In the genomic region with DNA sequence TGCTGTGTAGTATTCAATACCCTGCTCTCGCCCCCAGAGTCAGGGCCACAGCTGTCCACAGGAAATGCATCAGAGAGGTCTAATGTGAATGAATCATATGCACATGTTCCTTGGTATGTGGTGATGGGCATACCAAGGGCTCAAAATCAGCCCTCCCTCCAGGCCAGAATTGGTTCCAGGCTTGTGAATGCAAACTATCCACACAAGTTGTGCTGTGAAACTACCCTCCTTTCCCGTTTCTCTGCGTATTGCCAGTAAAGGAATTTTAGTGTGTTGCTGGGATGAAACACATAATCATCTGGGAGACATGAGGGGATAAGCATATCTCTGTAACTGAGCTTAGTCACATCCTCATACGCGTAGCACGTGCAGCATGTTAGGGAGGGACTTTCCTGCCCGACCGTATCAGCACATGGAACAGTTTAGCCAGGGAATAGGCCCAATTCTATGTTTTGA, we compare ENCODE assay signal across 14 cellular contexts. TPM values are rescaled to one million over a fixed set of nuclear protein-coding genes. Genes with fewer than 3 reads are reported as not detected.
DNase-seq lines count a peak whose midpoint lies in the region; ATAC-seq, FAIRE-seq and TF ChIP-seq lines count a peak whose summit lies in the region.
"Had no signal": no experiment of that assay in that cellular context is flagged by ENCODE, and none has a peak within 500 bp of the region (broad histone marks: within the 10 kb centered on the region; RNA-seq: fewer than 3 reads in every experiment).

No MANE protein-coding gene starts in this region.

- no TSS peak for BruUV-seq in HepG2 (replicated peaks; lab: Mats Ljungman, UMichigan)

- H4K20me1 ChIP-seq in HepG2 (ENCODE audit: insufficient read depth, low read length) (no peaks in the 10 kb centered on the region), hepatocyte (ENCODE audit: insufficient read depth, poor library complexity, severe bottlenecking) (no peaks in the 10 kb centered on the region)

- H3K79me2 ChIP-seq in HepG2 (ENCODE audit: insufficient read depth, low read length), result no peaks in the 10 kb centered on the region
- H3K79me2 ChIP-seq in hepatocyte, result no peaks in the 10 kb centered on the region

- DNase-seq in HepG2 (ENCODE audit: low spot score) (no peak), astrocyte of the spinal cord (ENCODE audit: low read depth, low spot score) (peak; percentile 96), hepatocyte (ENCODE audit: low spot score) (peak; percentile 64), hippocampal formation (lab: John Stamatoyannopoulos, UW) (no peak), amygdala (lab: John Stamatoyannopoulos, UW) (no peak), NCI-H82 (lab: John Stamatoyannopoulos, UW) (no peak)
- DNase-seq: activated CD8-positive, alpha-beta T cell treated with anti-CD3 and anti-CD28 coated beads, Interleukin-2, amount 10 ng/mL, durations not matched to agents 7 days and 5 days; left colon; NCI-H1092; PC-9 had no signal

- no peak for TF ChIP-seq POLR2A in HepG2 (IDR thresholded peaks at IDR 0.05; ENCODE audit: insufficient read depth in 1 of 2, low read depth in 2 of 2, low read length in 2 of 2)

- H2AFZ ChIP-seq in HepG2 (ENCODE audit: low read length) (no peak overlapping the region), hepatocyte (no peak overlapping the region)
- H2AFZ ChIP-seq: PC-9 had no signal

- no peak for ATAC-seq in HepG2
- no peak for ATAC-seq in GM21515 (IDR thresholded peaks at IDR 0.05; ENCODE audit: unreplicated experiment)
- ATAC-seq: activated CD8-positive, alpha-beta T cell treated with anti-CD3 and anti-CD28 coated beads, Interleukin-2, amount 10 ng/mL, durations not matched to agents 7 days and 5 days; left colon; stimulated activated effector memory CD8-positive, alpha-beta T cell treated with anti-CD3 and anti-CD28 coated beads, Interleukin-12 subunit alpha, Interleukin-12 subunit beta, amount 100 ng/mL, for 72 hours had no signal

- H3K9ac ChIP-seq in liver (ENCODE audit: low read depth in 1 of 2, low read length in 2 of 2) (no peak overlapping the region), HepG2 (ENCODE audit: insufficient read depth, low read depth, low read length) (no peak overlapping the region)

- no peak overlapping the region for H3K27ac ChIP-seq in liver (ENCODE audit: low read depth in 1 of 2, low read length in 2 of 2)
- H3K27ac ChIP-seq in HepG2 (ENCODE audit: extremely low read length, insufficient read depth, low read length), result no peak overlapping the region
- H3K27ac ChIP-seq in hepatocyte, result peak overlapping the region; percentile 82
- H3K27ac ChIP-seq: cardiac muscle cell, PC-9 had no signal

- H3K4me2 ChIP-seq in HepG2 (ENCODE audit: low read depth, low read length), result no peak overlapping the region
- H3K4me2 ChIP-seq in hepatocyte, result no peak overlapping the region
- H3K4me2 ChIP-seq: PC-9 had no signal

- POLR2A ChIA-PET in HepG2 (lab: Yijun Ruan, JAX), result no interaction called here

- in situ Hi-C loops in HepG2 (cut with HindIII; ENCODE audit: extremely low pct_ligation_motif_present, low pct_unique_long_range_greater_than_20kb), result no loop called here
- in situ Hi-C loops in astrocyte of the spinal cord (cut with HindIII; ENCODE audit: low sequenced_read_pairs), result no loop called here

- no peak for FAIRE-seq in HepG2 (lab: Jason Lieb, UNC)

- whole genome bisulfite sequencing in liver, result 79% methylated on average over 8 of the region's 8 CpGs
- 52% methylated on average over 8 of the region's 8 CpGs for WGBS in HepG2 (ENCODE audit: low lambda C conversion rate)
- 45% methylated on average over 8 of the region's 8 CpGs for WGBS in hepatocyte (ENCODE audit: low lambda C conversion rate, missing lambda C conversion rate)

- H3K9me2 ChIP-seq in hepatocyte (replicated peaks; ENCODE audit: insufficient read depth), result no peaks in the 10 kb centered on the region

- TF ChIP-seq CTCF in liver (IDR thresholded peaks at IDR 0.05; ENCODE audit: low read depth, low read length, missing input control) (no peak), HepG2 (CRISPR knock-in tag; IDR thresholded peaks at IDR 0.05) (no peak), astrocyte of the spinal cord (IDR thresholded peaks at IDR 0.05; ENCODE audit: low read depth, low read length) (no peak), hepatocyte (IDR thresholded peaks at IDR 0.05; ENCODE audit: poor library complexity) (no peak)

- H3K36me3 ChIP-seq in liver (ENCODE audit: control insufficient read depth in 4 of 4, insufficient read depth in 3 of 4, low read depth in 1 of 4, low read length in 3 of 4) (no peaks in the 10 kb centered on the region), HepG2 (replicated peaks in 1 of 2; ENCODE audit: control insufficient read depth in 1 of 2, insufficient read depth in 2 of 2, low read length in 2 of 2) (no peaks in the 10 kb centered on the region), hepatocyte (replicated peaks; ENCODE audit: insufficient read depth, low read depth) (no peaks in the 10 kb centered on the region)
- H3K36me3 ChIP-seq: cardiac muscle cell had no signal

- H3K4me3 ChIP-seq in liver (ENCODE audit: low read depth in 1 of 3, low read length in 3 of 3) (no peak overlapping the region), HepG2 (replicated peaks in 1 of 3; ENCODE audit: insufficient read depth in 1 of 3, low read depth in 2 of 3, low read length in 3 of 3) (no peak overlapping the region), astrocyte of the spinal cord (ENCODE audit: low read depth, low read length) (no peak overlapping the region), hepatocyte (no peak overlapping the region)
- H3K4me3 ChIP-seq: cardiac muscle cell, PC-9 had no signal

- TF ChIP-seq RAD21 in liver (IDR thresholded peaks at IDR 0.05), result no peak
- TF ChIP-seq RAD21 in HepG2 (CRISPR knock-in tag; IDR thresholded peaks at IDR 0.05), result no peak

- intact Hi-C loops in HepG2 (cut with micrococcal nuclease; ENCODE audit: unreplicated experiment), result no loop called here

- H3K9me3 ChIP-seq in liver (ENCODE audit: control insufficient read depth in 4 of 4, low read length in 3 of 4) (peaks cover 0 to 2% (median 0%) of the 10 kb centered on the region in 4 donors), HepG2 (ENCODE audit: low read length) (no peaks in the 10 kb centered on the region), hepatocyte (ENCODE audit: low read depth) (no peaks in the 10 kb centered on the region)

- H3K27me3 ChIP-seq in liver (ENCODE audit: control insufficient read depth in 4 of 4, insufficient read depth in 4 of 4, low read length in 3 of 4) (no peaks in the 10 kb centered on the region), HepG2 (ENCODE audit: control insufficient read depth in 1 of 2, insufficient read depth in 2 of 2, low read length in 2 of 2) (no peaks in the 10 kb centered on the region), hepatocyte (no peaks in the 10 kb centered on the region)
- H3K27me3 ChIP-seq: cardiac muscle cell had no signal

- TF ChIP-seq EP300 in HepG2 (IDR thresholded peaks at IDR 0.05; ENCODE audit: low read depth in 2 of 2, low read length in 2 of 2) (no peak), HepG2 (CRISPR knock-in tag; IDR thresholded peaks at IDR 0.05; ENCODE audit: borderline replicate concordance) (no peak)

- CTCF ChIA-PET in HepG2 (lab: Yijun Ruan, JAX; ENCODE audit: low intra/inter-chr PET ratio, low total read pairs), result no interaction called here

- H3K4me1 ChIP-seq in liver (ENCODE audit: control insufficient read depth in 4 of 4, insufficient read depth in 4 of 4, low read length in 3 of 4) (no peaks in the 10 kb centered on the region), HepG2 (ENCODE audit: insufficient read depth, low read length) (no peaks in the 10 kb centered on the region), hepatocyte (ENCODE audit: insufficient read depth) (peaks cover 4% of the 10 kb centered on the region)

TF ChIP-seq in liver, 16 proteins besides CTCF, POLR2A, EP300 and RAD21 (continues in another document):
- TF ChIP-seq HNF4A (conservative IDR thresholded peaks at IDR 0.05) (no peak), HNF4G (IDR thresholded peaks at IDR 0.05) (no peak), EGR1 (IDR thresholded peaks at IDR 0.05; ENCODE audit: low read depth in 2 of 2) (no peak)
- TF ChIP-seq, protein P1, sequence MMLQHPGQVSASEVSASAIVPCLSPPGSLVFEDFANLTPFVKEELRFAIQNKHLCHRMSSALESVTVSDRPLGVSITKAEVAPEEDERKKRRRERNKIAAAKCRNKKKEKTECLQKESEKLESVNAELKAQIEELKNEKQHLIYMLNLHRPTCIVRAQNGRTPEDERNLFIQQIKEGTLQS (IDR thresholded peaks at IDR 0.05), result no peak

TF ChIP-seq in HepG2, 621 proteins besides CTCF, POLR2A, EP300 and RAD21 (continues in another document):
- no peak for TF ChIP-seq MXI1 (IDR thresholded peaks at IDR 0.05; ENCODE audit: borderline replicate concordance, low read depth, low read length)

RNA-seq across cellular contexts. Expression of a gene that starts 9.2 kb away (rescaled TPM):
- total RNA-seq in liver (10 to 100 TPM in 1 of 2 donors, 1 to 10 TPM in 1; 4.9 to 20.7 TPM), HepG2 (2016; rRNA removed; fragmentation: Illumina TruSeq; extraction: Trizol) (not detected in 2 replicates), hepatocyte (223 and 250 TPM in 2 replicates)
- polyA plus RNA-seq in liver (10 to 100 TPM in 1 of 2 donors, 1 to 10 TPM in 1; 4.1 to 14.0 TPM), HepG2 (2011; rRNA removed) (not detected in 2 replicates), hepatocyte (135 TPM in 2 replicates)
- total RNA-seq in HepG2 (2016; cell fraction: cytosol; rRNA removed; fragmentation: Illumina TruSeq; extraction: Trizol; ENCODE audit: low read depth), result not detected in 2 replicates
- not detected in 2 replicates for total RNA-seq in HepG2 (2016; cell fraction: insoluble cytoplasmic fraction; rRNA removed; fragmentation: Illumina TruSeq; extraction: Trizol)
- not detected in 2 replicates for total RNA-seq in HepG2 (2016; cell fraction: membrane; rRNA removed; fragmentation: Illumina TruSeq; extraction: Trizol)
- not detected in 2 replicates for total RNA-seq in HepG2 (2016; cell fraction: nucleus; rRNA removed; fragmentation: Illumina TruSeq; extraction: Trizol)
- not detected in 2 replicates for polyA plus RNA-seq in HepG2 (2011; cell fraction: cytosol; rRNA removed)
- not detected in 2 replicates for polyA plus RNA-seq in HepG2 (2011; cell fraction: nucleus; rRNA removed)
- polyA plus RNA-seq in HepG2 (2012), result not detected in 2 replicates
- polyA plus RNA-seq in HepG2 (2016; cell fraction: cytosol; fragmentation: Illumina TruSeq; extraction: Trizol; ENCODE audit: low read depth), result not detected in 2 replicates
- polyA plus RNA-seq in HepG2 (2016; cell fraction: insoluble cytoplasmic fraction; fragmentation: Illumina TruSeq; extraction: Trizol; ENCODE audit: low read depth), result not detected in 2 replicates
- polyA plus RNA-seq in HepG2 (2016; cell fraction: membrane; fragmentation: Illumina TruSeq; extraction: Trizol; ENCODE audit: low read depth), result not detected in 2 replicates
- not detected in 2 replicates for polyA plus RNA-seq in HepG2 (2016; cell fraction: nucleus; fragmentation: Illumina TruSeq; extraction: Trizol; ENCODE audit: insufficient read depth, low read depth)
- 1.3 TPM in 1 of 2 replicates, not detected in the other for polyA minus RNA-seq in HepG2 (2011; rRNA and poly(A)+ RNA removed; ENCODE audit: low replicate concordance)
- not detected in 2 replicates for polyA minus RNA-seq in HepG2 (2011; cell fraction: cytosol; rRNA and poly(A)+ RNA removed)
- polyA minus RNA-seq in HepG2 (2011; cell fraction: nucleus; rRNA and poly(A)+ RNA removed), result not detected in 2 replicates
- total RNA-seq: activated CD8-positive, alpha-beta T cell treated with anti-CD3 and anti-CD28 coated beads, Interleukin-2, amount 10 ng/mL, durations not matched to agents 7 days and 5 days had no signal

Comparison
In these comparisons a context has a peak if more than half of its experiments do, and no peak if none do; other contexts are left out.
1. DNase-seq: peak in astrocyte of the spinal cord (single experiment) and hepatocyte (single experiment); none in HepG2 (single experiment), hippocampal formation (0 of 2), amygdala (0 of 56) and NCI-H82 (single experiment).
2. RNA of a gene that starts 9.2 kb away (total RNA-seq): 223 to 250 TPM in hepatocyte; 4.9 to 20.7 TPM in liver and not detected in HepG2; every median in the first group is over 10 times any median in the second.